Comparison of ENCODE assay signal across 1 cellular context in the genomic region with DNA sequence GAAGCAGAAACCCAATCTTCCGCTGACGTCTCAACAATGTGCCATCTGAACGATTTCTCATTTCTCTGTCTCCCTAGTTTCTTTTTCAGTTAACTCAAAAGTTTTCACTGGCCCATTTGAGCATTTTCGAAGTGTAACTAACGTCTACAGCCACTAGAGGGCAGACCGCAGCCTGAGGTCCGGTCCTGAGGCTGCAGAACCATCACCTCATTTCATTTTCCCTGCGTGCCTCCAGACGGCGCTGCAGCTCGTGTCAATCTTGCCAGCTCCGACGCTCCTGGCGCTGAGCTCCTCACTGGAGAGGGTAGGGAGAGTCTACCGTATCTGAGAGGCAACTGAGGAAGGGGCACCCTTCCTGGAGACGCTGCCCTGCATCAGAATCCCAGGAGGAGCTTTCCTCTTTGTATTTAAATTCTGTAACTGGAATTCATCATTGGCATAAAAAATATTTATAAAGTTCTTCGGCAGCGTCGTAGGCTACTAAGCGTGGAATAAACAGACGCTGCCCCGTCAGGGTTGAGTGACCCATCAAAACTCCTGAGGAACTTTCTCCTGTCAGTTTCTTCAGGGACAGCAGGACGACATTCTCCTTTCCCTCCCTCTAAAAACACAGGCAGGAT.
TF ChIP-seq lines count a peak whose summit lies in the region.

No MANE protein-coding gene starts in this region.

TF ChIP-seq in IMR-90, 13 proteins besides CTCF, POLR2A, EP300 and RAD21:
- TF ChIP-seq RFX5 (IDR thresholded peaks at IDR 0.05; ENCODE audit: low read depth, low read length) (no peak), CEBPB (IDR thresholded peaks at IDR 0.05; ENCODE audit: low read depth, low read length) (no peak), BHLHE40 (IDR thresholded peaks at IDR 0.05; ENCODE audit: low read depth, low read length) (peak; percentile 28; the same call in 1 of the 2 replicates), SMC3 (IDR thresholded peaks at IDR 0.05; ENCODE audit: low read depth, low read length) (peak; percentile 96), MAFK (IDR thresholded peaks at IDR 0.05; ENCODE audit: low read depth, low read length) (0 out of 2 replicates have a peak, but pooled peaks have one; percentile 5), NFE2L2 (IDR thresholded peaks at IDR 0.05; ENCODE audit: low read depth, low read length) (no peak), MAZ (IDR thresholded peaks at IDR 0.05; ENCODE audit: borderline replicate concordance, low read depth, low read length) (no peak), RCOR1 (IDR thresholded peaks at IDR 0.05; ENCODE audit: insufficient replicate concordance, low read length) (peak; percentile 47), ELK1 (IDR thresholded peaks at IDR 0.05; ENCODE audit: borderline replicate concordance, low read depth, low read length) (no peak), CHD1 (IDR thresholded peaks at IDR 0.05; ENCODE audit: low read depth, low read length) (no peak; the same call in 1 of the 2 replicates), FOS (IDR thresholded peaks at IDR 0.05; ENCODE audit: low read depth, low read length) (no peak), MXI1 (IDR thresholded peaks at IDR 0.05; ENCODE audit: borderline replicate concordance, low read depth, low read length) (0 out of 2 replicates have a peak, but pooled peaks have one; percentile 11)
- TF ChIP-seq, protein P1, sequence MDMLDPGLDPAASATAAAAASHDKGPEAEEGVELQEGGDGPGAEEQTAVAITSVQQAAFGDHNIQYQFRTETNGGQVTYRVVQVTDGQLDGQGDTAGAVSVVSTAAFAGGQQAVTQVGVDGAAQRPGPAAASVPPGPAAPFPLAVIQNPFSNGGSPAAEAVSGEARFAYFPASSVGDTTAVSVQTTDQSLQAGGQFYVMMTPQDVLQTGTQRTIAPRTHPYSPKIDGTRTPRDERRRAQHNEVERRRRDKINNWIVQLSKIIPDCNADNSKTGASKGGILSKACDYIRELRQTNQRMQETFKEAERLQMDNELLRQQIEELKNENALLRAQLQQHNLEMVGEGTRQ (IDR thresholded peaks at IDR 0.05; ENCODE audit: low read depth, low read length), result no peak
